In the genomic region with DNA sequence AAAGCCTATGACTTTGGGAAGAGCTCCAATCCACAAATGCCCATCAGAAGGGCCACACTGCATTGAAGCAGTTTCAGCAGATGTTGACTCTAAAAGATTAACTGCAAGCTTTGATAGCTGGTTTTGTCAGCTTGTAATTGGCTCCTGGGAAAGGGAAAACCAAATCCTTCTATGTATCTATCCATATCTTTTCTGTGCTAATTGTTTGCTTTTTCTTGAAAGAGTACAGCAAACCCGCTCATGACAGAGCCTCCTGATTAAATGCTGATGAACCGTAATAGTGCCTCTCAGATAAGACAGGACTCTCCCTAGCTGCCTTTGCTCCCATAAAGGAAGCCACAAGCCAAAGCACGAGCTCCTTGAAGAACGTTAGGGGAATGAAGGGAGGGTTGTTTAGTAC, we compare ENCODE assay signal across 1 cellular context.
TF ChIP-seq lines count a peak whose summit lies in the region.

No MANE protein-coding gene starts in this region.

TF ChIP-seq in WTC11, 78 proteins besides CTCF, POLR2A, EP300 and RAD21 (continued from another document):
- TF ChIP-seq, protein P1, sequence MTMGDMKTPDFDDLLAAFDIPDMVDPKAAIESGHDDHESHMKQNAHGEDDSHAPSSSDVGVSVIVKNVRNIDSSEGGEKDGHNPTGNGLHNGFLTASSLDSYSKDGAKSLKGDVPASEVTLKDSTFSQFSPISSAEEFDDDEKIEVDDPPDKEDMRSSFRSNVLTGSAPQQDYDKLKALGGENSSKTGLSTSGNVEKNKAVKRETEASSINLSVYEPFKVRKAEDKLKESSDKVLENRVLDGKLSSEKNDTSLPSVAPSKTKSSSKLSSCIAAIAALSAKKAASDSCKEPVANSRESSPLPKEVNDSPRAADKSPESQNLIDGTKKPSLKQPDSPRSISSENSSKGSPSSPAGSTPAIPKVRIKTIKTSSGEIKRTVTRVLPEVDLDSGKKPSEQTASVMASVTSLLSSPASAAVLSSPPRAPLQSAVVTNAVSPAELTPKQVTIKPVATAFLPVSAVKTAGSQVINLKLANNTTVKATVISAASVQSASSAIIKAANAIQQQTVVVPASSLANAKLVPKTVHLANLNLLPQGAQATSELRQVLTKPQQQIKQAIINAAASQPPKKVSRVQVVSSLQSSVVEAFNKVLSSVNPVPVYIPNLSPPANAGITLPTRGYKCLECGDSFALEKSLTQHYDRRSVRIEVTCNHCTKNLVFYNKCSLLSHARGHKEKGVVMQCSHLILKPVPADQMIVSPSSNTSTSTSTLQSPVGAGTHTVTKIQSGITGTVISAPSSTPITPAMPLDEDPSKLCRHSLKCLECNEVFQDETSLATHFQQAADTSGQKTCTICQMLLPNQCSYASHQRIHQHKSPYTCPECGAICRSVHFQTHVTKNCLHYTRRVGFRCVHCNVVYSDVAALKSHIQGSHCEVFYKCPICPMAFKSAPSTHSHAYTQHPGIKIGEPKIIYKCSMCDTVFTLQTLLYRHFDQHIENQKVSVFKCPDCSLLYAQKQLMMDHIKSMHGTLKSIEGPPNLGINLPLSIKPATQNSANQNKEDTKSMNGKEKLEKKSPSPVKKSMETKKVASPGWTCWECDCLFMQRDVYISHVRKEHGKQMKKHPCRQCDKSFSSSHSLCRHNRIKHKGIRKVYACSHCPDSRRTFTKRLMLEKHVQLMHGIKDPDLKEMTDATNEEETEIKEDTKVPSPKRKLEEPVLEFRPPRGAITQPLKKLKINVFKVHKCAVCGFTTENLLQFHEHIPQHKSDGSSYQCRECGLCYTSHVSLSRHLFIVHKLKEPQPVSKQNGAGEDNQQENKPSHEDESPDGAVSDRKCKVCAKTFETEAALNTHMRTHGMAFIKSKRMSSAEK (CRISPR knock-in tag; IDR thresholded peaks at IDR 0.05; ENCODE audit: borderline replicate concordance): no peak
- TF ChIP-seq NFE2L1 (CRISPR knock-in tag; IDR thresholded peaks at IDR 0.05) (no peak), HMGA2 (CRISPR knock-in tag; IDR thresholded peaks at IDR 0.05) (no peak), OVOL2 (CRISPR knock-in tag; IDR thresholded peaks at IDR 0.05; ENCODE audit: borderline replicate concordance) (no peak), IRF2 (CRISPR knock-in tag; IDR thresholded peaks at IDR 0.05; ENCODE audit: borderline replicate concordance, low read depth) (no peak)
- TF ChIP-seq, protein P2, sequence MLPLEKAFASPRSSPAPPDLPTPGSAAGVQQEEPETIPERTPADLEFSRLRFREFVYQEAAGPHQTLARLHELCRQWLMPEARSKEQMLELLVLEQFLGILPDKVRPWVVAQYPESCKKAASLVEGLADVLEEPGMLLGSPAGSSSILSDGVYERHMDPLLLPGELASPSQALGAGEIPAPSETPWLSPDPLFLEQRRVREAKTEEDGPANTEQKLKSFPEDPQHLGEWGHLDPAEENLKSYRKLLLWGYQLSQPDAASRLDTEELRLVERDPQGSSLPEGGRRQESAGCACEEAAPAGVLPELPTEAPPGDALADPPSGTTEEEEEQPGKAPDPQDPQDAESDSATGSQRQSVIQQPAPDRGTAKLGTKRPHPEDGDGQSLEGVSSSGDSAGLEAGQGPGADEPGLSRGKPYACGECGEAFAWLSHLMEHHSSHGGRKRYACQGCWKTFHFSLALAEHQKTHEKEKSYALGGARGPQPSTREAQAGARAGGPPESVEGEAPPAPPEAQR (CRISPR knock-in tag; IDR thresholded peaks at IDR 0.05): no peak
- TF ChIP-seq, protein P3, sequence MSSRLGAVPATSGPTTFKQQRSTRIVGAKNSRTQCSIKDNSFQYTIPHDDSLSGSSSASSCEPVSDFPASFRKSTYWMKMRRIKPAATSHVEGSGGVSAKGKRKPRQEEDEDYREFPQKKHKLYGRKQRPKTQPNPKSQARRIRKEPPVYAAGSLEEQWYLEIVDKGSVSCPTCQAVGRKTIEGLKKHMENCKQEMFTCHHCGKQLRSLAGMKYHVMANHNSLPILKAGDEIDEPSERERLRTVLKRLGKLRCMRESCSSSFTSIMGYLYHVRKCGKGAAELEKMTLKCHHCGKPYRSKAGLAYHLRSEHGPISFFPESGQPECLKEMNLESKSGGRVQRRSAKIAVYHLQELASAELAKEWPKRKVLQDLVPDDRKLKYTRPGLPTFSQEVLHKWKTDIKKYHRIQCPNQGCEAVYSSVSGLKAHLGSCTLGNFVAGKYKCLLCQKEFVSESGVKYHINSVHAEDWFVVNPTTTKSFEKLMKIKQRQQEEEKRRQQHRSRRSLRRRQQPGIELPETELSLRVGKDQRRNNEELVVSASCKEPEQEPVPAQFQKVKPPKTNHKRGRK (CRISPR knock-in tag; IDR thresholded peaks at IDR 0.05; ENCODE audit: borderline replicate concordance): no peak
- TF ChIP-seq, protein P4, sequence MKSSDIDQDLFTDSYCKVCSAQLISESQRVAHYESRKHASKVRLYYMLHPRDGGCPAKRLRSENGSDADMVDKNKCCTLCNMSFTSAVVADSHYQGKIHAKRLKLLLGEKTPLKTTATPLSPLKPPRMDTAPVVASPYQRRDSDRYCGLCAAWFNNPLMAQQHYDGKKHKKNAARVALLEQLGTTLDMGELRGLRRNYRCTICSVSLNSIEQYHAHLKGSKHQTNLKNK (CRISPR knock-in tag; IDR thresholded peaks at IDR 0.05): no peak
